In genomic region chr19:38047048-38047435, GRCh38 we compare ENCODE assay signal across 14 cellular contexts.
A peak's percentile ranks its signal among the peaks of the same experiment; 100 is the strongest.
DNase-seq lines count a peak whose midpoint lies in the region; FAIRE-seq and TF ChIP-seq lines count a peak whose summit lies in the region.
"Had no signal": no experiment of that assay in that cellular context is flagged by ENCODE, and none has a peak within 500 bp of the region (broad histone marks: within the 10 kb centered on the region; RNA-seq: fewer than 3 reads in every experiment).

No MANE protein-coding gene starts in this region.

- H3K36me3 Mint-ChIP-seq in stimulated activated naive CD8-positive, alpha-beta T cell treated with anti-CD3 and anti-CD28 coated beads, Interleukin-15, Interleukin-2, amounts not matched to agents 100 ng/mL and 50 ng/mL, for 24 hours (ENCODE audit: low read depth) = no peaks in the 10 kb centered on the region

- H3K4me3 ChIP-seq in suprapubic skin = no peak overlapping the region
- H3K4me3 ChIP-seq: prostate gland, thyroid gland had no signal

- peak overlapping the region; percentile 19 for H3K4me3 Mint-ChIP-seq in stimulated activated naive CD8-positive, alpha-beta T cell treated with anti-CD3 and anti-CD28 coated beads, Interleukin-15, Interleukin-2, amounts not matched to agents 100 ng/mL and 50 ng/mL, for 24 hours

- 94% methylated on average over 8 of the region's 8 CpGs for WGBS in suprapubic skin

- H3K9me3 Mint-ChIP-seq in stimulated activated naive CD8-positive, alpha-beta T cell treated with anti-CD3 and anti-CD28 coated beads, Interleukin-15, Interleukin-2, amounts not matched to agents 100 ng/mL and 50 ng/mL, for 24 hours = no peaks in the 10 kb centered on the region

- H3K4me1 ChIP-seq in suprapubic skin = no peaks in the 10 kb centered on the region
- H3K4me1 ChIP-seq: prostate gland, thyroid gland had no signal

- H3K36me3 ChIP-seq in suprapubic skin = peaks cover 3% of the 10 kb centered on the region
- H3K36me3 ChIP-seq: prostate gland, thyroid gland had no signal

- no peak for TF ChIP-seq POLR2A in suprapubic skin (IDR thresholded peaks at IDR 0.05)

- TF ChIP-seq EP300 in suprapubic skin (IDR thresholded peaks at IDR 0.05) = no peak

- H3K27me3 ChIP-seq in suprapubic skin = no peaks in the 10 kb centered on the region
- H3K27me3 ChIP-seq: thyroid gland had no signal

- FAIRE-seq in D721Med (lab: Jason Lieb, UNC) = no peak
- FAIRE-seq: HepG2 had no signal

- H3K27ac Mint-ChIP-seq in stimulated activated naive CD8-positive, alpha-beta T cell treated with anti-CD3 and anti-CD28 coated beads, Interleukin-15, Interleukin-2, amounts not matched to agents 100 ng/mL and 50 ng/mL, for 24 hours = peak overlapping the region; percentile 95

- TF ChIP-seq CTCF in D721Med (IDR thresholded peaks at IDR 0.05; ENCODE audit: insufficient read depth, missing control alignments) (no peak), suprapubic skin (IDR thresholded peaks at IDR 0.05) (no peak)

- H3K9me3 ChIP-seq in suprapubic skin = no peaks in the 10 kb centered on the region
- H3K9me3 ChIP-seq: prostate gland, thyroid gland had no signal

- H3K27ac ChIP-seq in suprapubic skin = no peak overlapping the region
- H3K27ac ChIP-seq: prostate gland, thyroid gland had no signal

- no peaks in the 10 kb centered on the region for H3K27me3 Mint-ChIP-seq in stimulated activated naive CD8-positive, alpha-beta T cell treated with anti-CD3 and anti-CD28 coated beads, Interleukin-15, Interleukin-2, amounts not matched to agents 100 ng/mL and 50 ng/mL, for 24 hours

- peak; percentile 28 for DNase-seq in activated T-cell treated with anti-CD3 and anti-CD28 coated beads for 4 hours
- no peak for DNase-seq in activated T-cell treated with anti-CD3 and anti-CD28 coated beads, Interleukin-2, amount 50 U/mL, for 1 hour
- peak; percentile 34 to 41 for DNase-seq in activated CD4-positive, alpha-beta T cell treated with anti-CD3 and anti-CD28 coated beads, Interleukin-2, amount 50 U/mL, for 48 hours
- peak; percentile 57 for DNase-seq in kidney glomerular epithelial cell (lab: John Stamatoyannopoulos, UW)
- DNase-seq in D721Med (ENCODE audit: insufficient read length, low spot score) = no peak
- DNase-seq in GM19238 (ENCODE audit: insufficient read length, low spot score) = no peak
- no peak for DNase-seq in suprapubic skin (ENCODE audit: low spot score in 2 of 2)
- DNase-seq: ACHN; central memory CD4-positive, alpha-beta T cell; NCI-H1436 treated with DMSO at 0.1 percent for 48 hours; thyroid gland had no signal

- H3K4me1 Mint-ChIP-seq in stimulated activated naive CD8-positive, alpha-beta T cell treated with anti-CD3 and anti-CD28 coated beads, Interleukin-15, Interleukin-2, amounts not matched to agents 100 ng/mL and 50 ng/mL, for 24 hours (ENCODE audit: low read depth) = peaks cover 60% of the 10 kb centered on the region

Comparison
In these comparisons a context has a peak if more than half of its experiments do, and no peak if none do; other contexts are left out.
1. DNase-seq: peak in activated T-cell treated with anti-CD3 and anti-CD28 coated beads for 4 hours (single experiment), activated CD4-positive, alpha-beta T cell treated with anti-CD3 and anti-CD28 coated beads, Interleukin-2, amount 50 U/mL, for 48 hours (2 of 2) and kidney glomerular epithelial cell (single experiment); none in activated T-cell treated with anti-CD3 and anti-CD28 coated beads, Interleukin-2, amount 50 U/mL, for 1 hour (single experiment), D721Med (single experiment), GM19238 (single experiment) and suprapubic skin (0 of 2).